Comparison of ENCODE assay signal across 33 cellular contexts in genomic region chr2:51454177-51454576, GRCh38.
DNase-seq lines count a peak whose midpoint lies in the region; ATAC-seq and TF ChIP-seq lines count a peak whose summit lies in the region.
"Had no signal": no experiment of that assay in that cellular context is flagged by ENCODE, and none has a peak within 500 bp of the region (broad histone marks: within the 10 kb centered on the region; RNA-seq: fewer than 3 reads in every experiment).

No MANE protein-coding gene starts in this region.

- H3K27me3 Mint-ChIP-seq in glutamatergic neuron (ENCODE audit: unreplicated experiment), result no peaks in the 10 kb centered on the region
- H3K27me3 Mint-ChIP-seq: B cell; CD4-positive, alpha-beta memory T cell; CD4-positive, alpha-beta T cell; CD4-positive, CD25-positive, alpha-beta regulatory T cell; CD8-positive, alpha-beta memory T cell had no signal

- no peak for TF ChIP-seq RAD21 in IMR-90 (IDR thresholded peaks at IDR 0.05; ENCODE audit: low read length)

- no peaks in the 10 kb centered on the region for H3K4me1 Mint-ChIP-seq in glutamatergic neuron (ENCODE audit: low read depth, unreplicated experiment)
- H3K4me1 Mint-ChIP-seq: B cell; CD14-positive monocyte; CD4-positive, alpha-beta memory T cell; CD4-positive, CD25-positive, alpha-beta regulatory T cell; CD8-positive, alpha-beta memory T cell had no signal

- H3K4me1 ChIP-seq in IMR-90 (ENCODE audit: control insufficient read depth, insufficient read depth, low read length), result no peaks in the 10 kb centered on the region
- H3K4me1 ChIP-seq: A549; BE2C; BLaER1; BLaER1 treated with 17β-estradiol and CSF1 and Interleukin-3, amounts not matched to agents 10 nM and 100 nM; Caco-2 had no signal

- peaks cover 2% of the 10 kb centered on the region; the same call in 1 of the 2 replicates for H3K9me3 ChIP-seq in IMR-90 (ENCODE audit: control insufficient read depth, insufficient read depth, low read length)
- H3K9me3 ChIP-seq in SU-DHL-6 (ENCODE audit: insufficient read depth, low read length), result no peaks in the 10 kb centered on the region
- H3K9me3 ChIP-seq: BE2C had no signal

- DNase-seq in IMR-90 (no peak), fibroblast of gingiva (ENCODE audit: low read depth) (peak; percentile 1), glutamatergic neuron (no peak), SW 1271 (lab: John Stamatoyannopoulos, UW) (no peak), substantia nigra (lab: John Stamatoyannopoulos, UW) (no peak)
- DNase-seq: 8988T; ACHN; AML-193; BE2C; C1 segment of cervical spinal cord; Caco-2; Calu3; CD4-positive, alpha-beta memory T cell; CD4-positive, alpha-beta T cell; CD4-positive, CD25-positive, alpha-beta regulatory T cell; CD8-positive, alpha-beta memory T cell; CD8-positive, alpha-beta T cell; COR-L47; DMS 273 treated with DMSO at 0.1 percent for 48 hours; DMS153; DMS53; DMS79; DMS79 treated with DMSO at 0.1 percent for 48 hours; DND-41; EL had no signal

- no peak overlapping the region for H2AK5ac ChIP-seq in IMR-90 (ENCODE audit: low read depth, low read length)

- H3K56ac ChIP-seq in IMR-90 (ENCODE audit: extremely low read depth, insufficient read depth, low read length), result no peak overlapping the region

- H4K8ac ChIP-seq in IMR-90 (ENCODE audit: low read depth in 2 of 2, low read length in 2 of 2), result no peak overlapping the region

- no peaks in the 10 kb centered on the region for H3K79me1 ChIP-seq in IMR-90 (ENCODE audit: low read depth in 1 of 2, low read length in 2 of 2)

- no peaks in the 10 kb centered on the region for H3F3A ChIP-seq in SU-DHL-6 (ENCODE audit: insufficient read depth)

- no peaks in the 10 kb centered on the region for H4K20me1 ChIP-seq in IMR-90 (ENCODE audit: insufficient read depth, low read length)
- no peaks in the 10 kb centered on the region for H4K20me1 ChIP-seq in SU-DHL-6 (ENCODE audit: low read depth, low read length)
- H4K20me1 ChIP-seq: BLaER1; BLaER1 treated with 17β-estradiol and CSF1 and Interleukin-3, amounts not matched to agents 10 nM and 100 nM had no signal

- dilution Hi-C loops in IMR-90 (cut with HindIII; ENCODE audit: low sequenced_read_pairs, unreplicated experiment), result no loop called here

- no peak overlapping the region for H2BK15ac ChIP-seq in IMR-90 (ENCODE audit: low read depth, low read length)

- H3K27ac ChIP-seq in IMR-90 (ENCODE audit: insufficient read depth, low read length) (no peak overlapping the region), SU-DHL-6 (ENCODE audit: low read depth, low read length) (no peak overlapping the region), substantia nigra (ENCODE audit: low read depth, low read length, poor library complexity, severe bottlenecking) (no peak overlapping the region)
- H3K27ac ChIP-seq: 22Rv1; A549; BLaER1; BLaER1 treated with 17β-estradiol and CSF1 and Interleukin-3, amounts not matched to agents 10 nM and 100 nM; C4-2B had no signal

- H3K27me3 ChIP-seq in IMR-90 (ENCODE audit: control insufficient read depth, insufficient read depth, low read length) (no peaks in the 10 kb centered on the region), SU-DHL-6 (ENCODE audit: low read length) (no peaks in the 10 kb centered on the region)
- H3K27me3 ChIP-seq: BE2C; BLaER1; BLaER1 treated with 17β-estradiol and CSF1 and Interleukin-3, amounts not matched to agents 10 nM and 100 nM had no signal

- no peak overlapping the region for H2BK5ac ChIP-seq in IMR-90 (ENCODE audit: low read depth, low read length, poor library complexity, severe bottlenecking)

- no peaks in the 10 kb centered on the region for H3K9me3 Mint-ChIP-seq in glutamatergic neuron (ENCODE audit: unreplicated experiment)

- H3K79me2 ChIP-seq in SU-DHL-6 (ENCODE audit: insufficient read depth, low read length), result no peaks in the 10 kb centered on the region

- H3K14ac ChIP-seq in IMR-90 (replicated peaks; ENCODE audit: low read depth, low read length), result no peak overlapping the region

- H3K36me3 Mint-ChIP-seq in glutamatergic neuron (ENCODE audit: unreplicated experiment), result peaks cover 14% of the 10 kb centered on the region
- H3K36me3 Mint-ChIP-seq: CD14-positive monocyte; CD4-positive, alpha-beta memory T cell; CD4-positive, CD25-positive, alpha-beta regulatory T cell; CD8-positive, alpha-beta memory T cell; CD8-positive, alpha-beta T cell had no signal

- H4K5ac ChIP-seq in IMR-90 (ENCODE audit: low read depth, low read length), result no peak overlapping the region

- H3K4me3 ChIP-seq in IMR-90 (ENCODE audit: insufficient read depth, low read depth, low read length) (no peak overlapping the region), SU-DHL-6 (ENCODE audit: insufficient read depth, low read length, poor library complexity, severe bottlenecking) (no peak overlapping the region)
- H3K4me3 ChIP-seq: A549; BLaER1; BLaER1 treated with 17β-estradiol and CSF1 and Interleukin-3, amounts not matched to agents 10 nM and 100 nM had no signal

- no peak overlapping the region for H3K18ac ChIP-seq in IMR-90 (ENCODE audit: low read depth, low read length)

- TF ChIP-seq POLR2A in IMR-90 (IDR thresholded peaks at IDR 0.05; ENCODE audit: low read depth, low read length), result no peak

- no peak overlapping the region for H2AFZ ChIP-seq in IMR-90 (replicated peaks; ENCODE audit: low read length, poor library complexity)
- peak overlapping the region; percentile 19 for H2AFZ ChIP-seq in SU-DHL-6 (ENCODE audit: low read depth, low read length, severe bottlenecking)

- TF ChIP-seq CTCF in IMR-90 (conservative IDR thresholded peaks at IDR 0.05; ENCODE audit: low read depth, low read length), result no peak
- TF ChIP-seq CTCF in SU-DHL-6 (IDR thresholded peaks at IDR 0.05; ENCODE audit: insufficient read depth, low read length, poor library complexity, severe bottlenecking), result no peak
- no peak for TF ChIP-seq CTCF in glutamatergic neuron (IDR thresholded peaks at IDR 0.05; ENCODE audit: partially characterized antibody, unreplicated experiment)

- no peak overlapping the region for H2BK20ac ChIP-seq in IMR-90 (ENCODE audit: low read depth, low read length)

- ATAC-seq in IMR-90 (ENCODE audit: low read depth), result no peak
- ATAC-seq: A549; CD8-positive, alpha-beta T cell had no signal

- H3K9ac ChIP-seq in IMR-90 (ENCODE audit: low read depth, low read length) (no peak overlapping the region), SU-DHL-6 (ENCODE audit: low read length) (no peak overlapping the region)
- H3K9ac ChIP-seq: BLaER1; BLaER1 treated with 17β-estradiol and CSF1 and Interleukin-3, amounts not matched to agents 10 nM and 100 nM had no signal

- no TSS peak for BruUV-seq in IMR-90 (replicated peaks; lab: Mats Ljungman, UMichigan)

- no peak overlapping the region for H3K27ac Mint-ChIP-seq in glutamatergic neuron (ENCODE audit: unreplicated experiment)
- H3K27ac Mint-ChIP-seq: B cell; CD14-positive monocyte; CD4-positive, alpha-beta memory T cell; CD4-positive, alpha-beta T cell; CD4-positive, CD25-positive, alpha-beta regulatory T cell; CD8-positive, alpha-beta memory T cell; CD8-positive, alpha-beta T cell had no signal

- no peak overlapping the region for H4K91ac ChIP-seq in IMR-90 (ENCODE audit: insufficient read depth, low read depth, low read length)

- in situ Hi-C loops in IMR-90 (cut with MboI; ENCODE audit: low sequenced_read_pairs), result no loop called here

- no peak overlapping the region for H3K23ac ChIP-seq in IMR-90 (ENCODE audit: low read depth, low read length)

- H3K9me2 ChIP-seq in SU-DHL-6 (replicated peaks; ENCODE audit: insufficient read depth, low read length), result no peaks in the 10 kb centered on the region

- H2AK9ac ChIP-seq in IMR-90 (replicated peaks; ENCODE audit: low read depth, low read length, poor library complexity), result no peak overlapping the region

- no peak overlapping the region for H3K4me3 Mint-ChIP-seq in glutamatergic neuron (ENCODE audit: unreplicated experiment)
- H3K4me3 Mint-ChIP-seq: B cell; CD14-positive monocyte; CD4-positive, alpha-beta memory T cell; CD4-positive, alpha-beta T cell; CD4-positive, CD25-positive, alpha-beta regulatory T cell; CD8-positive, alpha-beta memory T cell; CD8-positive, alpha-beta T cell had no signal

- no peaks in the 10 kb centered on the region for H3K9me1 ChIP-seq in IMR-90 (ENCODE audit: insufficient read depth, low read length)

- WGBS in IMR-90 (ENCODE audit: extremely low coverage in 2 of 2, insufficient read length in 1 of 2), 2 experiments, result 56% methylated on average over 3 of the region's 4 CpGs; no CpG with 5 or more reads in 1 of the 2 experiments

- POLR2A ChIA-PET in IMR-90 (lab: Charles Lee; ENCODE audit: unreplicated experiment), result no interaction called here

- CTCF ChIA-PET in IMR-90 (lab: Yijun Ruan, JAX), result no interaction called here

- H3K4ac ChIP-seq in IMR-90 (ENCODE audit: low read depth, low read length), result no peak overlapping the region

- no peak overlapping the region for H3K4me2 ChIP-seq in IMR-90 (ENCODE audit: low read depth, low read length)
- no peak overlapping the region for H3K4me2 ChIP-seq in SU-DHL-6 (ENCODE audit: low read depth, low read length, poor library complexity, severe bottlenecking)
- H3K4me2 ChIP-seq: A549; BLaER1; BLaER1 treated with 17β-estradiol and CSF1 and Interleukin-3, amounts not matched to agents 10 nM and 100 nM had no signal

- no peak overlapping the region for H2BK120ac ChIP-seq in IMR-90 (ENCODE audit: low read depth, low read length)

- intact Hi-C loops in IMR-90 (cut with micrococcal nuclease), result no loop called here

- H3K36me3 ChIP-seq in IMR-90 (ENCODE audit: control insufficient read depth, insufficient read depth, low read length) (no peaks in the 10 kb centered on the region), SU-DHL-6 (ENCODE audit: low read length) (no peaks in the 10 kb centered on the region)
- H3K36me3 ChIP-seq: BE2C; BLaER1; BLaER1 treated with 17β-estradiol and CSF1 and Interleukin-3, amounts not matched to agents 10 nM and 100 nM had no signal

TF ChIP-seq in IMR-90, 13 proteins besides CTCF, POLR2A, EP300 and RAD21:
- TF ChIP-seq CEBPB (IDR thresholded peaks at IDR 0.05; ENCODE audit: low read depth, low read length) (peak; percentile 65), RCOR1 (IDR thresholded peaks at IDR 0.05; ENCODE audit: insufficient replicate concordance, low read length) (no peak), MAFK (IDR thresholded peaks at IDR 0.05; ENCODE audit: low read depth, low read length) (no peak), SMC3 (IDR thresholded peaks at IDR 0.05; ENCODE audit: low read depth, low read length) (no peak)
